Comparison of ENCODE assay signal across 8 cellular contexts in genomic region chr12:54017845-54018607, GRCh38. TPM values are rescaled to one million over a fixed set of nuclear protein-coding genes. Genes with fewer than 3 reads are reported as not detected.
DNase-seq lines count a peak whose midpoint lies in the region; ATAC-seq and TF ChIP-seq lines count a peak whose summit lies in the region.

No MANE protein-coding gene starts in this region.

- H4K91ac ChIP-seq in IMR-90 (ENCODE audit: insufficient read depth, low read depth, low read length) = no peak overlapping the region

- no peaks in the 10 kb centered on the region for H3K79me1 ChIP-seq in IMR-90 (ENCODE audit: low read depth in 1 of 2, low read length in 2 of 2)

- POLR2A ChIA-PET in IMR-90 (lab: Charles Lee; ENCODE audit: unreplicated experiment) = no interaction called here

- H3K27ac Mint-ChIP-seq in osteocyte (ENCODE audit: unreplicated experiment) = no peak overlapping the region

- no peak overlapping the region for H3K18ac ChIP-seq in IMR-90 (ENCODE audit: low read depth, low read length)

- no peaks in the 10 kb centered on the region for H3K9me1 ChIP-seq in IMR-90 (ENCODE audit: insufficient read depth, low read length)

- H3K27me3 Mint-ChIP-seq in osteocyte (ENCODE audit: unreplicated experiment) = peaks cover 83% of the 10 kb centered on the region

- no peak overlapping the region for H2AK5ac ChIP-seq in IMR-90 (ENCODE audit: low read depth, low read length)

- intact Hi-C loops in IMR-90 (cut with micrococcal nuclease) = no loop called here

- 30% methylated on average over 3 of the region's 41 CpGs; no CpG with 5 or more reads in 1 of the 2 experiments for WGBS in IMR-90 (ENCODE audit: extremely low coverage in 2 of 2, insufficient read length in 1 of 2), 2 experiments
- 9% methylated on average over 41 of the region's 41 CpGs for WGBS in thymus

- H3K36me3 ChIP-seq in IMR-90 (ENCODE audit: control insufficient read depth, insufficient read depth, low read length) (no peaks in the 10 kb centered on the region), Peyer's patch (no peaks in the 10 kb centered on the region), thymus (ENCODE audit: control insufficient read depth, insufficient read depth) (no peaks in the 10 kb centered on the region)

- ATAC-seq in GM21515 (IDR thresholded peaks at IDR 0.05; ENCODE audit: unreplicated experiment) = peak; percentile 58
- ATAC-seq in IMR-90 (ENCODE audit: low read depth) = peak; percentile 86

- no peak for TF ChIP-seq RAD21 in IMR-90 (IDR thresholded peaks at IDR 0.05; ENCODE audit: low read length)

- H3K4me3 Mint-ChIP-seq in osteocyte (ENCODE audit: unreplicated experiment) = peak overlapping the region; percentile 71

- peaks cover 16% of the 10 kb centered on the region for H3K4me1 Mint-ChIP-seq in osteocyte (ENCODE audit: unreplicated experiment)

- peak; percentile 60 for DNase-seq in DMS153 (lab: John Stamatoyannopoulos, UW)
- peak; percentile 33 for DNase-seq in IMR-90
- DNase-seq in Peyer's patch = peak; percentile 75 to 90 (median 80)
- DNase-seq in activated T-helper 9 cell treated with anti-CD3 and anti-CD28 coated beads, Interleukin-2, amount 50 U/mL, for 16 hours (ENCODE audit: low read depth) = peak; percentile 42
- DNase-seq in germinal center (ENCODE audit: low spot score) = peak; percentile 97
- DNase-seq in osteocyte (ENCODE audit: extremely low spot score, unreplicated experiment) = no peak

- H2BK15ac ChIP-seq in IMR-90 (ENCODE audit: low read depth, low read length) = no peak overlapping the region

- peak overlapping the region; percentile 7; the same call in 1 of the 2 replicates for H3K9ac ChIP-seq in IMR-90 (ENCODE audit: low read depth, low read length)

- H3K27me3 ChIP-seq in IMR-90 (ENCODE audit: control insufficient read depth, insufficient read depth, low read length) = peaks cover 85% of the 10 kb centered on the region
- H3K27me3 ChIP-seq in Peyer's patch = peaks cover 0 to 15% of the 10 kb centered on the region in 2 donors
- H3K27me3 ChIP-seq in thymus (ENCODE audit: control insufficient read depth, insufficient read depth) = peaks cover 90% of the 10 kb centered on the region

- no peaks in the 10 kb centered on the region for H3K36me3 Mint-ChIP-seq in osteocyte (ENCODE audit: unreplicated experiment)

- H2BK5ac ChIP-seq in IMR-90 (ENCODE audit: low read depth, low read length, poor library complexity, severe bottlenecking) = no peak overlapping the region

- H3K9me3 Mint-ChIP-seq in osteocyte (ENCODE audit: unreplicated experiment) = no peaks in the 10 kb centered on the region

- H2AK9ac ChIP-seq in IMR-90 (replicated peaks; ENCODE audit: low read depth, low read length, poor library complexity) = no peak overlapping the region

- H3K56ac ChIP-seq in IMR-90 (ENCODE audit: extremely low read depth, insufficient read depth, low read length) = no peak overlapping the region

- H2AFZ ChIP-seq in IMR-90 (replicated peaks; ENCODE audit: low read length, poor library complexity) = peak overlapping the region; percentile 81

- no peak overlapping the region for H2BK120ac ChIP-seq in IMR-90 (ENCODE audit: low read depth, low read length)

- H3K27ac ChIP-seq in IMR-90 (ENCODE audit: insufficient read depth, low read length) (no peak overlapping the region; the same call in 1 of the 2 replicates), Peyer's patch (peak overlapping the region; percentile 76 to 94 (median 82)), thymus (ENCODE audit: low read depth) (no peak overlapping the region)

- TF ChIP-seq CTCF in IMR-90 (conservative IDR thresholded peaks at IDR 0.05; ENCODE audit: low read depth, low read length) (no peak), Peyer's patch (IDR thresholded peaks at IDR 0.05) (no peak), osteocyte (IDR thresholded peaks at IDR 0.05) (no peak)

- H3K9me3 ChIP-seq in IMR-90 (ENCODE audit: control insufficient read depth, insufficient read depth, low read length) = peaks cover 4% of the 10 kb centered on the region
- no peaks in the 10 kb centered on the region for H3K9me3 ChIP-seq in Peyer's patch
- no peaks in the 10 kb centered on the region for H3K9me3 ChIP-seq in thymus (ENCODE audit: control insufficient read depth)

- no peak overlapping the region for H4K5ac ChIP-seq in IMR-90 (ENCODE audit: low read depth, low read length)

- BruUV-seq in IMR-90 (replicated peaks; lab: Mats Ljungman, UMichigan) = no TSS peak

- no peak overlapping the region for H4K8ac ChIP-seq in IMR-90 (ENCODE audit: low read depth in 2 of 2, low read length in 2 of 2)

- H4K20me1 ChIP-seq in IMR-90 (ENCODE audit: insufficient read depth, low read length) = no peaks in the 10 kb centered on the region

- no peak for TF ChIP-seq POLR2A in IMR-90 (IDR thresholded peaks at IDR 0.05; ENCODE audit: low read depth, low read length)
- TF ChIP-seq POLR2A in Peyer's patch (IDR thresholded peaks at IDR 0.05) = peak in 1 of 2 donors; percentile 12

- H3K4me2 ChIP-seq in IMR-90 (ENCODE audit: low read depth, low read length) = peak overlapping the region; percentile 87

- H3K4me1 ChIP-seq in IMR-90 (ENCODE audit: control insufficient read depth, insufficient read depth, low read length) (no peaks in the 10 kb centered on the region), Peyer's patch (peaks cover 0 to 18% (median 5%) of the 10 kb centered on the region in 4 donors), thymus (ENCODE audit: control insufficient read depth, insufficient read depth, low read length) (peaks cover 3% of the 10 kb centered on the region)

- no peak overlapping the region for H3K23ac ChIP-seq in IMR-90 (ENCODE audit: low read depth, low read length)

- in situ Hi-C loops in IMR-90 (cut with MboI; ENCODE audit: low sequenced_read_pairs) = no loop called here

- H3K14ac ChIP-seq in IMR-90 (replicated peaks; ENCODE audit: low read depth, low read length) = no peak overlapping the region

- no peak overlapping the region for H2BK20ac ChIP-seq in IMR-90 (ENCODE audit: low read depth, low read length)

- dilution Hi-C loops in IMR-90 (cut with HindIII; ENCODE audit: low sequenced_read_pairs, unreplicated experiment) = no loop called here

- H3K4me3 ChIP-seq in IMR-90 (ENCODE audit: insufficient read depth, low read depth, low read length) (peak overlapping the region; percentile 36), Peyer's patch (peak overlapping the region; percentile 34 to 56 (median 47)), thymus (ENCODE audit: low read length) (peak overlapping the region; percentile 49)

- H3K4ac ChIP-seq in IMR-90 (ENCODE audit: low read depth, low read length) = no peak overlapping the region

- CTCF ChIA-PET in IMR-90 (lab: Yijun Ruan, JAX) = interaction anchor here (0.8 kb wide), 2 partner anchors 14 to 183 kb away, joined by 3 to 4 read pairs; no protein-coding TSS in a partner anchor

TF ChIP-seq in IMR-90, 13 proteins besides CTCF, POLR2A, EP300 and RAD21 (continues in another document):
- TF ChIP-seq MXI1 (IDR thresholded peaks at IDR 0.05; ENCODE audit: borderline replicate concordance, low read depth, low read length) (no peak), BHLHE40 (IDR thresholded peaks at IDR 0.05; ENCODE audit: low read depth, low read length) (no peak), ELK1 (IDR thresholded peaks at IDR 0.05; ENCODE audit: borderline replicate concordance, low read depth, low read length) (no peak)

RNA-seq across cellular contexts. Expression of gene HOXC8, which starts 9.2 kb away (rescaled TPM):
- total RNA-seq in IMR-90 (2012; rRNA removed) (0.18 and 0.28 TPM in 2 replicates), Peyer's patch (1 to 10 TPM in 3 of 4 donors, under 1 TPM in 1; 0.35 to 1.7 (median 1.1) TPM), osteocyte (not detected in 2 replicates)
- polyA plus RNA-seq in IMR-90 (2012; rRNA removed) (1.3 and 1.4 TPM in 2 replicates), thymus (0.21 TPM)
- 0.71 and 0.99 TPM in 2 replicates for polyA plus RNA-seq in IMR-90 (2012; cell fraction: cytosol; rRNA removed)
- 0.24 and 0.28 TPM in 2 replicates for polyA plus RNA-seq in IMR-90 (2012; cell fraction: nucleus; rRNA removed; ENCODE audit: low replicate concordance)

RNA-seq across cellular contexts. Expression of gene HOXC6, which starts 10.2 kb away (rescaled TPM):
- total RNA-seq in IMR-90 (2012; rRNA removed) (not detected in 2 replicates), Peyer's patch (1 to 10 TPM in 2 of 4 donors, under 1 TPM in 2; 0.70 to 1.7 (median 1.3) TPM), osteocyte (not detected in 2 replicates)
- polyA plus RNA-seq in IMR-90 (2012; rRNA removed) (1.1 TPM in 2 replicates), thymus (0.43 TPM)
- polyA plus RNA-seq in IMR-90 (2012; cell fraction: cytosol; rRNA removed) = 0.34 and 0.99 TPM in 2 replicates
- 2.4 and 3.6 TPM in 2 replicates for polyA plus RNA-seq in IMR-90 (2012; cell fraction: nucleus; rRNA removed; ENCODE audit: low replicate concordance)

RNA-seq across cellular contexts. Expression of gene HOXC5, which starts 14.8 kb away (rescaled TPM):
- total RNA-seq in IMR-90 (2012; rRNA removed) = not detected in 2 replicates
- not detected in 2 replicates for polyA plus RNA-seq in IMR-90 (2012; rRNA removed)
- polyA plus RNA-seq in IMR-90 (2012; cell fraction: cytosol; rRNA removed) = 0.02 TPM in 1 of 2 replicates, not detected in the other
- 0.17 and 0.26 TPM in 2 replicates for polyA plus RNA-seq in IMR-90 (2012; cell fraction: nucleus; rRNA removed; ENCODE audit: low replicate concordance)
- not detected for total RNA-seq in Peyer's patch
- not detected in 2 replicates for total RNA-seq in osteocyte
- polyA plus RNA-seq in thymus = not detected

RNA-seq across cellular contexts. Expression of gene HOXC9, which starts 18.1 kb away (rescaled TPM):
- total RNA-seq in IMR-90 (2012; rRNA removed) (not detected in 2 replicates), Peyer's patch (10 to 100 TPM in 1 of 4 donors, 1 to 10 TPM in 2, not detected in 1; 1.7 to 13.2 (median 1.9) TPM), osteocyte (not detected in 2 replicates)
- polyA plus RNA-seq in IMR-90 (2012; rRNA removed) (0.13 and 0.26 TPM in 2 replicates), thymus (0.43 TPM)
- polyA plus RNA-seq in IMR-90 (2012; cell fraction: cytosol; rRNA removed) = 0.41 and 0.46 TPM in 2 replicates
- polyA plus RNA-seq in IMR-90 (2012; cell fraction: nucleus; rRNA removed; ENCODE audit: low replicate concordance) = 0.13 and 0.21 TPM in 2 replicates

RNA-seq across cellular contexts. Expression of gene HOXC10, which starts 33.1 kb away (rescaled TPM):
- total RNA-seq in IMR-90 (2012; rRNA removed) = not detected in 2 replicates
- 0.15 TPM in 1 of 2 replicates, not detected in the other for polyA plus RNA-seq in IMR-90 (2012; rRNA removed)
- polyA plus RNA-seq in IMR-90 (2012; cell fraction: cytosol; rRNA removed) = not detected in 2 replicates
- not detected in 2 replicates for polyA plus RNA-seq in IMR-90 (2012; cell fraction: nucleus; rRNA removed; ENCODE audit: low replicate concordance)
- 1 to 10 TPM in 1 of 4 donors, not detected in 3; 1.0 TPM for total RNA-seq in Peyer's patch
- not detected in 2 replicates for total RNA-seq in osteocyte
- polyA plus RNA-seq in thymus = 0.14 TPM

Comparison
In these comparisons a context has a peak if more than half of its experiments do, and no peak if none do; other contexts are left out.
1. H3K27ac ChIP-seq: peak in Peyer's patch (4 of 4); none in IMR-90 (single experiment) and thymus (single experiment).
2. Peak in every context shown above with its lines, with median percentiles within 50 percentile points of each other: H3K4me3 ChIP-seq.